ENCODE assay signal across 1 cellular context in the genomic region with DNA sequence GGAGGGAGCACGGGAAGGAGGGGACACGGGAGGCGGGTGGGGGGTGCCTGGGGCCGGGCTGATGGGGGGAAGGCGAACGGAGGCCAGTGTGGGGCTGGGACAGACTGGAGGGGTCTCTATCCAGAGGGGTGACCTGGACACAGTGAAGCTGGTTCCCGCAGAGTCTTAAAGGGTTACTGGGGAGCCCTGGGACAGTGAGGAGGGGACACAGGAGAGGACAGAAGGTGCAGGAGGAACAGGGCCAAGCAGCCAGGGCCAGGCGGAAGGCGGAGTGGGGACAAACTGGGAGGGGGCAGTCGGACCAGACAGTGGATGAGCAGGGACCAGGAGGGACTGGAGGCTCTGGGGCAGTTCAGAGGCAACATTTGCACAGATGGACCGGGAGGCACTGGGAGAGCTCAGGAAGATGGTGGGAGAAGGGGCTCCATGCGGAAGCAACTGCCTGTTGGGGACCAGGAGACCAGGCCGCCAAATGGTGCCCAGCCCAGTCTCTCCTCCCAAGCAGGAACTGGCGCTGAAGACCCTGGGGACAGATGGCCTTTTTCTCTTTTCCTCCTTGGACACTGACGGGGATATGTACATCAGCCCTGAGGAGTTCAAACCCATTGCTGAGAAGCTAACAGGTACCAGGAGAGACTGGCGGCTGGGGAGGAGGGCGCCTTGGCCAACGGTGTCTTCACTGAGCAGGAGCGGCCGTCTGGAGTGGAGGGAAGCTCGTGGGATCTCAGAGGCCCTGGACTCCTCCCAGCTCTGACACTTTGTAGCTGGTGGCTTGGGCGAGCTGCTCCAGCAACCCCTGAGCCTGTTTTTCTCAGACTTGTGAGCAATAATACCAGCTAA.
TF ChIP-seq lines count a peak whose summit lies in the region.

No MANE protein-coding gene starts in this region.

TF ChIP-seq in H1, 55 proteins besides CTCF, POLR2A, EP300 and RAD21:
- TF ChIP-seq CEBPB (IDR thresholded peaks at IDR 0.05; ENCODE audit: low read depth, low read length): no peak
- no peak for TF ChIP-seq JUN (IDR thresholded peaks at IDR 0.05; ENCODE audit: low read depth, low read length)
- no peak for TF ChIP-seq FOSL1 (IDR thresholded peaks at IDR 0.05; ENCODE audit: insufficient read depth, low read depth, low read length)
- no peak for TF ChIP-seq RNF2 (IDR thresholded peaks at IDR 0.05; ENCODE audit: borderline replicate concordance, low read depth, low read length, missing control alignments, poor library complexity, severe bottlenecking)
- no peak for TF ChIP-seq CHD2 (IDR thresholded peaks at IDR 0.05; ENCODE audit: low read length)
- no peak for TF ChIP-seq GTF2F1 (IDR thresholded peaks at IDR 0.05; ENCODE audit: borderline replicate concordance, low read depth, low read length)
- TF ChIP-seq RBBP5 (IDR thresholded peaks at IDR 0.05; ENCODE audit: borderline replicate concordance, low read depth, low read length): no peak
- TF ChIP-seq, protein P1, sequence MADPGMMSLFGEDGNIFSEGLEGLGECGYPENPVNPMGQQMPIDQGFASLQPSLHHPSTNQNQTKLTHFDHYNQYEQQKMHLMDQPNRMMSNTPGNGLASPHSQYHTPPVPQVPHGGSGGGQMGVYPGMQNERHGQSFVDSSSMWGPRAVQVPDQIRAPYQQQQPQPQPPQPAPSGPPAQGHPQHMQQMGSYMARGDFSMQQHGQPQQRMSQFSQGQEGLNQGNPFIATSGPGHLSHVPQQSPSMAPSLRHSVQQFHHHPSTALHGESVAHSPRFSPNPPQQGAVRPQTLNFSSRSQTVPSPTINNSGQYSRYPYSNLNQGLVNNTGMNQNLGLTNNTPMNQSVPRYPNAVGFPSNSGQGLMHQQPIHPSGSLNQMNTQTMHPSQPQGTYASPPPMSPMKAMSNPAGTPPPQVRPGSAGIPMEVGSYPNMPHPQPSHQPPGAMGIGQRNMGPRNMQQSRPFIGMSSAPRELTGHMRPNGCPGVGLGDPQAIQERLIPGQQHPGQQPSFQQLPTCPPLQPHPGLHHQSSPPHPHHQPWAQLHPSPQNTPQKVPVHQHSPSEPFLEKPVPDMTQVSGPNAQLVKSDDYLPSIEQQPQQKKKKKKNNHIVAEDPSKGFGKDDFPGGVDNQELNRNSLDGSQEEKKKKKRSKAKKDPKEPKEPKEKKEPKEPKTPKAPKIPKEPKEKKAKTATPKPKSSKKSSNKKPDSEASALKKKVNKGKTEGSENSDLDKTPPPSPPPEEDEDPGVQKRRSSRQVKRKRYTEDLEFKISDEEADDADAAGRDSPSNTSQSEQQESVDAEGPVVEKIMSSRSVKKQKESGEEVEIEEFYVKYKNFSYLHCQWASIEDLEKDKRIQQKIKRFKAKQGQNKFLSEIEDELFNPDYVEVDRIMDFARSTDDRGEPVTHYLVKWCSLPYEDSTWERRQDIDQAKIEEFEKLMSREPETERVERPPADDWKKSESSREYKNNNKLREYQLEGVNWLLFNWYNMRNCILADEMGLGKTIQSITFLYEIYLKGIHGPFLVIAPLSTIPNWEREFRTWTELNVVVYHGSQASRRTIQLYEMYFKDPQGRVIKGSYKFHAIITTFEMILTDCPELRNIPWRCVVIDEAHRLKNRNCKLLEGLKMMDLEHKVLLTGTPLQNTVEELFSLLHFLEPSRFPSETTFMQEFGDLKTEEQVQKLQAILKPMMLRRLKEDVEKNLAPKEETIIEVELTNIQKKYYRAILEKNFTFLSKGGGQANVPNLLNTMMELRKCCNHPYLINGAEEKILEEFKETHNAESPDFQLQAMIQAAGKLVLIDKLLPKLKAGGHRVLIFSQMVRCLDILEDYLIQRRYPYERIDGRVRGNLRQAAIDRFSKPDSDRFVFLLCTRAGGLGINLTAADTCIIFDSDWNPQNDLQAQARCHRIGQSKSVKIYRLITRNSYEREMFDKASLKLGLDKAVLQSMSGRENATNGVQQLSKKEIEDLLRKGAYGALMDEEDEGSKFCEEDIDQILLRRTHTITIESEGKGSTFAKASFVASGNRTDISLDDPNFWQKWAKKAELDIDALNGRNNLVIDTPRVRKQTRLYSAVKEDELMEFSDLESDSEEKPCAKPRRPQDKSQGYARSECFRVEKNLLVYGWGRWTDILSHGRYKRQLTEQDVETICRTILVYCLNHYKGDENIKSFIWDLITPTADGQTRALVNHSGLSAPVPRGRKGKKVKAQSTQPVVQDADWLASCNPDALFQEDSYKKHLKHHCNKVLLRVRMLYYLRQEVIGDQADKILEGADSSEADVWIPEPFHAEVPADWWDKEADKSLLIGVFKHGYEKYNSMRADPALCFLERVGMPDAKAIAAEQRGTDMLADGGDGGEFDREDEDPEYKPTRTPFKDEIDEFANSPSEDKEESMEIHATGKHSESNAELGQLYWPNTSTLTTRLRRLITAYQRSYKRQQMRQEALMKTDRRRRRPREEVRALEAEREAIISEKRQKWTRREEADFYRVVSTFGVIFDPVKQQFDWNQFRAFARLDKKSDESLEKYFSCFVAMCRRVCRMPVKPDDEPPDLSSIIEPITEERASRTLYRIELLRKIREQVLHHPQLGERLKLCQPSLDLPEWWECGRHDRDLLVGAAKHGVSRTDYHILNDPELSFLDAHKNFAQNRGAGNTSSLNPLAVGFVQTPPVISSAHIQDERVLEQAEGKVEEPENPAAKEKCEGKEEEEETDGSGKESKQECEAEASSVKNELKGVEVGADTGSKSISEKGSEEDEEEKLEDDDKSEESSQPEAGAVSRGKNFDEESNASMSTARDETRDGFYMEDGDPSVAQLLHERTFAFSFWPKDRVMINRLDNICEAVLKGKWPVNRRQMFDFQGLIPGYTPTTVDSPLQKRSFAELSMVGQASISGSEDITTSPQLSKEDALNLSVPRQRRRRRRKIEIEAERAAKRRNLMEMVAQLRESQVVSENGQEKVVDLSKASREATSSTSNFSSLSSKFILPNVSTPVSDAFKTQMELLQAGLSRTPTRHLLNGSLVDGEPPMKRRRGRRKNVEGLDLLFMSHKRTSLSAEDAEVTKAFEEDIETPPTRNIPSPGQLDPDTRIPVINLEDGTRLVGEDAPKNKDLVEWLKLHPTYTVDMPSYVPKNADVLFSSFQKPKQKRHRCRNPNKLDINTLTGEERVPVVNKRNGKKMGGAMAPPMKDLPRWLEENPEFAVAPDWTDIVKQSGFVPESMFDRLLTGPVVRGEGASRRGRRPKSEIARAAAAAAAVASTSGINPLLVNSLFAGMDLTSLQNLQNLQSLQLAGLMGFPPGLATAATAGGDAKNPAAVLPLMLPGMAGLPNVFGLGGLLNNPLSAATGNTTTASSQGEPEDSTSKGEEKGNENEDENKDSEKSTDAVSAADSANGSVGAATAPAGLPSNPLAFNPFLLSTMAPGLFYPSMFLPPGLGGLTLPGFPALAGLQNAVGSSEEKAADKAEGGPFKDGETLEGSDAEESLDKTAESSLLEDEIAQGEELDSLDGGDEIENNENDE (IDR thresholded peaks at IDR 0.05; ENCODE audit: insufficient replicate concordance, low read length): no peak
- no peak for TF ChIP-seq TEAD4 (IDR thresholded peaks at IDR 0.05; ENCODE audit: low read depth, low read length)
- TF ChIP-seq, protein P2, sequence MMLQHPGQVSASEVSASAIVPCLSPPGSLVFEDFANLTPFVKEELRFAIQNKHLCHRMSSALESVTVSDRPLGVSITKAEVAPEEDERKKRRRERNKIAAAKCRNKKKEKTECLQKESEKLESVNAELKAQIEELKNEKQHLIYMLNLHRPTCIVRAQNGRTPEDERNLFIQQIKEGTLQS (IDR thresholded peaks at IDR 0.05; ENCODE audit: insufficient read depth, low read depth, low read length): no peak
- no peak for TF ChIP-seq POU5F1 (IDR thresholded peaks at IDR 0.05; ENCODE audit: low read depth, low read length)
TF ChIP-seq in H1: peak in this region for 0.
